ENCODE assay signal across 9 cellular contexts in genomic region chr12:110038741-110039084, GRCh38. TPM values are rescaled to one million over a fixed set of nuclear protein-coding genes. Genes with fewer than 3 reads are reported as not detected.
DNase-seq lines count a peak whose midpoint lies in the region; ATAC-seq and TF ChIP-seq lines count a peak whose summit lies in the region.
"Had no signal": no experiment of that assay in that cellular context is flagged by ENCODE, and none has a peak within 500 bp of the region (broad histone marks: within the 10 kb centered on the region; RNA-seq: fewer than 3 reads in every experiment).

No MANE protein-coding gene starts in this region.

- H3K9ac ChIP-seq in HCT116 (ENCODE audit: low read length): no peak overlapping the region
- peak overlapping the region; percentile 69 for H3K9ac ChIP-seq in smooth muscle cell (ENCODE audit: low read depth)

- BruUV-seq in HCT116 (replicated peaks; lab: Mats Ljungman, UMichigan): no TSS peak

- no peak overlapping the region for H3K4me3 Mint-ChIP-seq in activated CD8-positive, alpha-beta T cell treated with anti-CD3 and anti-CD28 coated beads for 36 hours

- H3K4me1 ChIP-seq in HCT116 (ENCODE audit: control insufficient read depth in 1 of 2, insufficient read depth in 2 of 2, low read length in 2 of 2) (peaks cover 12 to 19% of the 10 kb centered on the region in 2 experiments), hepatocyte (ENCODE audit: insufficient read depth) (peaks cover 23% of the 10 kb centered on the region), smooth muscle cell (ENCODE audit: low read depth) (no peaks in the 10 kb centered on the region)

- RAD21 ChIA-PET in HCT116 (lab: Charles Lee; ENCODE audit: low non-redundant PET in 1 of 2, low total read pairs in 2 of 2, uncharacterized antibody in 2 of 2, unreplicated experiment in 2 of 2): no interaction called here

- H3K4me2 ChIP-seq in HCT116 (ENCODE audit: low read length): peak overlapping the region; percentile 25
- H3K4me2 ChIP-seq in hepatocyte: peak overlapping the region; percentile 14
- H3K4me2 ChIP-seq in smooth muscle cell: peak overlapping the region; percentile 0

- peaks cover 40% of the 10 kb centered on the region for H3K4me1 Mint-ChIP-seq in activated CD8-positive, alpha-beta T cell treated with anti-CD3 and anti-CD28 coated beads for 36 hours (ENCODE audit: low read depth)

- ATAC-seq in HCT116 (no peak), HG02763 (IDR thresholded peaks at IDR 0.05; ENCODE audit: unreplicated experiment) (no peak)
- no peak for ATAC-seq in activated CD8-positive, alpha-beta T cell treated with anti-CD3 and anti-CD28 coated beads for 36 hours

- H3K27me3 ChIP-seq in HCT116 (ENCODE audit: insufficient read depth, low read length) (no peaks in the 10 kb centered on the region), hepatocyte (no peaks in the 10 kb centered on the region), smooth muscle cell (ENCODE audit: low read depth) (no peaks in the 10 kb centered on the region)

- no peak for TF ChIP-seq CTCF in HCT116 (IDR thresholded peaks at IDR 0.05 in 2 of 3, conservative IDR thresholded peaks at IDR 0.05 in 1 of 3; ENCODE audit: borderline replicate concordance in 1 of 3, insufficient read depth in 1 of 3, low read depth in 2 of 3, low read length in 2 of 3)
- TF ChIP-seq CTCF in activated CD8-positive, alpha-beta T cell treated with anti-CD3 and anti-CD28 coated beads for 36 hours (IDR thresholded peaks at IDR 0.05): no peak
- no peak for TF ChIP-seq CTCF in hepatocyte (IDR thresholded peaks at IDR 0.05; ENCODE audit: poor library complexity)
- no peak for TF ChIP-seq CTCF in smooth muscle cell (IDR thresholded peaks at IDR 0.05; ENCODE audit: borderline replicate concordance, insufficient read depth, poor library complexity, severe bottlenecking)

- H3K9me3 Mint-ChIP-seq in activated CD8-positive, alpha-beta T cell treated with anti-CD3 and anti-CD28 coated beads for 36 hours: no peaks in the 10 kb centered on the region

- H4K20me1 ChIP-seq in HCT116 (ENCODE audit: insufficient read depth): no peaks in the 10 kb centered on the region
- no peaks in the 10 kb centered on the region for H4K20me1 ChIP-seq in hepatocyte (ENCODE audit: insufficient read depth, poor library complexity, severe bottlenecking)
- H4K20me1 ChIP-seq in smooth muscle cell (ENCODE audit: low read depth): peaks cover 35% of the 10 kb centered on the region

- intact Hi-C loops in HCT116 (cut with micrococcal nuclease): loop anchor here (5.0 kb wide), 1 partner anchor 186 kb away; no protein-coding TSS in a partner anchor
- intact Hi-C loops in activated CD8-positive, alpha-beta T cell treated with anti-CD3 and anti-CD28 coated beads for 36 hours (cut with micrococcal nuclease): no loop called here

- peaks cover 38% of the 10 kb centered on the region for H3K36me3 Mint-ChIP-seq in activated CD8-positive, alpha-beta T cell treated with anti-CD3 and anti-CD28 coated beads for 36 hours (ENCODE audit: low read depth)

- H3K36me3 ChIP-seq in HCT116 (ENCODE audit: control insufficient read depth in 1 of 2, insufficient read depth in 2 of 2, low read length in 2 of 2): peaks cover 7 to 14% of the 10 kb centered on the region in 2 experiments; a peak in 3 of 4 replicates
- no peaks in the 10 kb centered on the region for H3K36me3 ChIP-seq in hepatocyte (replicated peaks; ENCODE audit: insufficient read depth, low read depth)
- no peaks in the 10 kb centered on the region for H3K36me3 ChIP-seq in smooth muscle cell (ENCODE audit: low read depth)

- CTCF ChIA-PET in HCT116 (lab: Charles Lee): interaction anchor here (1.1 kb wide), 1 partner anchor 194 kb away, joined by 3 read pairs; no protein-coding TSS in a partner anchor
- CTCF ChIA-PET in activated CD8-positive, alpha-beta T cell treated with anti-CD3 and anti-CD28 coated beads for 36 hours (lab: Charles Lee): interaction anchor here (0.5 kb wide), 1 partner anchor 232 kb away, joined by 3 read pairs; no protein-coding TSS in a partner anchor

- no peak for TF ChIP-seq POLR2A in HCT116 (IDR thresholded peaks at IDR 0.05; ENCODE audit: borderline replicate concordance, extremely low read depth, insufficient read depth, insufficient read length)

- H2AFZ ChIP-seq in HCT116 (ENCODE audit: low read depth, low read length, poor library complexity, severe bottlenecking): no peak overlapping the region
- no peak overlapping the region for H2AFZ ChIP-seq in hepatocyte
- H2AFZ ChIP-seq in smooth muscle cell (ENCODE audit: low read depth): no peak overlapping the region

- H3K9me2 ChIP-seq in HCT116 (ENCODE audit: insufficient read depth): no peaks in the 10 kb centered on the region
- no peaks in the 10 kb centered on the region for H3K9me2 ChIP-seq in hepatocyte (replicated peaks; ENCODE audit: insufficient read depth)

- peaks cover 10% of the 10 kb centered on the region for H3F3A ChIP-seq in smooth muscle cell (ENCODE audit: low read depth)

- POLR2A ChIA-PET in HCT116 (lab: Charles Lee): no interaction called here
- POLR2A ChIA-PET in activated CD8-positive, alpha-beta T cell treated with anti-CD3 and anti-CD28 coated beads for 36 hours (lab: Charles Lee): interaction anchor here (1.4 to 1.7 kb wide), 2 partner anchors 10 to 14 kb away, joined by 3 to 4 read pairs; no protein-coding TSS in a partner anchor

- H3K27me3 Mint-ChIP-seq in activated CD8-positive, alpha-beta T cell treated with anti-CD3 and anti-CD28 coated beads for 36 hours: no peaks in the 10 kb centered on the region

- H3K79me2 ChIP-seq in HCT116 (ENCODE audit: insufficient read depth, low read length): peaks cover 10% of the 10 kb centered on the region; the same call in 1 of the 2 replicates
- H3K79me2 ChIP-seq in hepatocyte: peaks cover 22% of the 10 kb centered on the region
- H3K79me2 ChIP-seq in smooth muscle cell (ENCODE audit: low read depth): peaks cover 15% of the 10 kb centered on the region

- TF ChIP-seq RAD21 in HCT116 (IDR thresholded peaks at IDR 0.05; ENCODE audit: low read depth): no peak

- no peak overlapping the region for H3K4me3 ChIP-seq in HCT116 (replicated peaks in 1 of 2; ENCODE audit: low read depth in 1 of 2, low read length in 2 of 2)
- H3K4me3 ChIP-seq in hepatocyte: no peak overlapping the region
- H3K4me3 ChIP-seq in smooth muscle cell: no peak overlapping the region

- 44% methylated on average over 5 of the region's 5 CpGs for WGBS in hepatocyte (ENCODE audit: low lambda C conversion rate, missing lambda C conversion rate)
- WGBS in smooth muscle cell (ENCODE audit: low lambda C conversion rate): 80% methylated on average over 5 of the region's 5 CpGs

- DNase-seq in HCT116 (ENCODE audit: low read depth, low spot score) (no peak), hepatocyte (ENCODE audit: low spot score) (no peak), smooth muscle cell (lab: John Stamatoyannopoulos, UW; ENCODE audit: unreplicated experiment) (no peak), NCI-H1436 treated with DMSO at 0.1 percent for 48 hours (lab: John Stamatoyannopoulos, UW) (no peak), ureter (ENCODE audit: low spot score) (no peak)
- DNase-seq in activated CD8-positive, alpha-beta T cell treated with anti-CD3 and anti-CD28 coated beads for 36 hours: no peak
- DNase-seq: NCI-H1105, SIG-M5 had no signal

- H3K27ac Mint-ChIP-seq in activated CD8-positive, alpha-beta T cell treated with anti-CD3 and anti-CD28 coated beads for 36 hours: peak overlapping the region; percentile 88

- H3K9me3 ChIP-seq in HCT116 (ENCODE audit: control insufficient read depth in 1 of 2, insufficient read depth in 1 of 2, low read depth in 1 of 2, low read length in 2 of 2): no peaks in the 10 kb centered on the region
- H3K9me3 ChIP-seq in hepatocyte (ENCODE audit: low read depth): no peaks in the 10 kb centered on the region
- H3K9me3 ChIP-seq in smooth muscle cell (replicated peaks; ENCODE audit: low read depth): no peaks in the 10 kb centered on the region

- H3K27ac ChIP-seq in HCT116 (ENCODE audit: low read depth, low read length) (peak overlapping the region; percentile 35; the same call in 1 of the 2 replicates), hepatocyte (peak overlapping the region; percentile 90), smooth muscle cell (ENCODE audit: low read depth) (peak overlapping the region; percentile 90)

TF ChIP-seq in HCT116, 20 proteins besides CTCF, POLR2A, EP300 and RAD21 (continues in another document):
- TF ChIP-seq ZNF274 (IDR thresholded peaks at IDR 0.05; ENCODE audit: low read depth, low read length) (no peak), JUND (IDR thresholded peaks at IDR 0.05) (no peak), EZH2phosphoT487 (IDR thresholded peaks at IDR 0.05; ENCODE audit: borderline replicate concordance) (no peak), MAX (IDR thresholded peaks at IDR 0.05) (no peak), YY1 (IDR thresholded peaks at IDR 0.05; ENCODE audit: extremely low read depth, insufficient replicate concordance, low read depth, low read length) (no peak)

RNA-seq across cellular contexts. Expression of gene C12orf76, which starts 9.6 kb away (rescaled TPM):
- total RNA-seq in HCT116 (2021; ENCODE audit: unreplicated experiment): 10.1 TPM
- 9.1 and 12.4 TPM in 2 replicates for polyA plus RNA-seq in HCT116 (2012)
- total RNA-seq in activated CD8-positive, alpha-beta T cell treated with anti-CD3 and anti-CD28 coated beads for 36 hours: 10 to 100 TPM in 1 of 2 experiments, 1 to 10 TPM in 1; 9.7 to 11.0 TPM
- 24.6 and 29.3 TPM in 2 replicates for total RNA-seq in hepatocyte
- 13.6 and 18.5 TPM in 2 replicates for polyA plus RNA-seq in hepatocyte
- total RNA-seq in smooth muscle cell: 12.0 and 16.8 TPM in 2 replicates
- 10.0 and 13.9 TPM in 2 replicates for polyA plus RNA-seq in smooth muscle cell
- 14.1 TPM for total RNA-seq in ureter

RNA-seq across cellular contexts. Expression of gene ANKRD13A, which starts 39.5 kb away (rescaled TPM):
- total RNA-seq in HCT116 (2021; ENCODE audit: unreplicated experiment): 19.9 TPM
- 14.7 and 16.8 TPM in 2 replicates for polyA plus RNA-seq in HCT116 (2012)
- 10 to 100 TPM; 33.4 to 37.5 TPM for total RNA-seq in activated CD8-positive, alpha-beta T cell treated with anti-CD3 and anti-CD28 coated beads for 36 hours
- total RNA-seq in hepatocyte: 49.7 and 55.3 TPM in 2 replicates
- 13.2 and 14.3 TPM in 2 replicates for polyA plus RNA-seq in hepatocyte
- total RNA-seq in smooth muscle cell: 31.1 and 35.6 TPM in 2 replicates
- polyA plus RNA-seq in smooth muscle cell: 11.6 and 12.0 TPM in 2 replicates
- 50.9 TPM for total RNA-seq in ureter

RNA-seq across cellular contexts. Expression of gene GIT2, which starts 42.5 kb away (rescaled TPM):
- total RNA-seq in HCT116 (2021; ENCODE audit: unreplicated experiment) (21.5 TPM), hepatocyte (20.8 and 22.4 TPM in 2 replicates), smooth muscle cell (27.3 and 27.4 TPM in 2 replicates), ureter (55.5 TPM)
- 12.9 and 14.7 TPM in 2 replicates for polyA plus RNA-seq in HCT116 (2012)
- 10 to 100 TPM; 49.2 to 49.6 TPM for total RNA-seq in activated CD8-positive, alpha-beta T cell treated with anti-CD3 and anti-CD28 coated beads for 36 hours
- polyA plus RNA-seq in hepatocyte (21.5 and 21.9 TPM in 2 replicates), smooth muscle cell (20.3 and 24.9 TPM in 2 replicates)

Comparison
In these comparisons a context has a peak if more than half of its experiments do, and no peak if none do; other contexts are left out.
1. H3K27ac ChIP-seq: peak in every context shown above with its lines; median percentile 90 in hepatocyte; 90 in smooth muscle cell; 35 in HCT116.